Comparison of ENCODE assay signal across 15 cellular contexts in genomic region chr3:177930771-177931170, GRCh38.
"Had no signal": no experiment of that assay in that cellular context is flagged by ENCODE, and none has a peak within 500 bp of the region (broad histone marks: within the 10 kb centered on the region; RNA-seq: fewer than 3 reads in every experiment).

No MANE protein-coding gene starts in this region.

- H3K4me1 ChIP-seq: colonic mucosa, lower lobe of right lung had no signal

- H3K27ac ChIP-seq: adrenal gland, colonic mucosa, lower lobe of right lung, neutrophil, spleen had no signal

- H3K36me3 ChIP-seq: adrenal gland, colonic mucosa, lower lobe of right lung, neutrophil, spleen had no signal

- DNase-seq: activated CD4-positive, alpha-beta T cell treated with anti-CD3 and anti-CD28 coated beads, Interleukin-2, amount 10 ng/mL, durations not matched to agents 7 days and 5 days; activated CD4-positive, CD25-positive, alpha-beta regulatory T cell; activated naive CD4-positive, alpha-beta T cell treated with anti-CD3 and anti-CD28 coated beads, Interleukin-2, amount 10 ng/mL, durations not matched to agents 7 days and 5 days; colonic mucosa; hippocampal formation; lower lobe of right lung; naive thymus-derived CD8-positive, alpha-beta T cell; right cardiac atrium; spleen; stimulated activated CD4-positive, alpha-beta T cell treated with anti-CD3 and anti-CD28 coated beads, Interleukin-1b, Interleukin-23, amount 100 ng/mL, for 48 hours; stimulated activated naive B cell treated with anti-CD40 and anti-IgM and Interleukin-4, amounts not matched to agents 10 μg/mL and 1 μg/mL and 100 μg/mL, for 72 hours; substantia nigra; T-helper 2 cell had no signal

- H3K27me3 ChIP-seq: adrenal gland, colonic mucosa, neutrophil, spleen had no signal

- H3K4me3 ChIP-seq: adrenal gland, colonic mucosa, lower lobe of right lung, spleen had no signal

- H3K9me3 ChIP-seq: adrenal gland, colonic mucosa, lower lobe of right lung, neutrophil, spleen had no signal
